27 cellular contexts compared by ENCODE assay signal in genomic region chr17:52064791-52065211, GRCh38.
DNase-seq lines count a peak whose midpoint lies in the region; ATAC-seq, FAIRE-seq and TF ChIP-seq lines count a peak whose summit lies in the region.
"Had no signal": no experiment of that assay in that cellular context is flagged by ENCODE, and none has a peak within 500 bp of the region (broad histone marks: within the 10 kb centered on the region; RNA-seq: fewer than 3 reads in every experiment).

No MANE protein-coding gene starts in this region.

- FAIRE-seq in RCC 7860 (lab: Jason Lieb, UNC) = no peak

- no peak overlapping the region for H3K4me3 ChIP-seq in prostate gland
- H3K4me3 ChIP-seq: heart left ventricle, lung, neural progenitor cell had no signal

- H3K4me1 ChIP-seq in foreskin keratinocyte (no peaks in the 10 kb centered on the region), prostate gland (replicated peaks) (no peaks in the 10 kb centered on the region)
- H3K4me1 ChIP-seq: heart left ventricle, neural progenitor cell had no signal

- H3K36me3 ChIP-seq in prostate gland = no peaks in the 10 kb centered on the region
- H3K36me3 ChIP-seq: brain microvascular endothelial cell, heart left ventricle, neural progenitor cell had no signal

- no peak for TF ChIP-seq POLR2A in prostate gland (IDR thresholded peaks at IDR 0.05)

- no peaks in the 10 kb centered on the region for H3K9me3 ChIP-seq in prostate gland
- H3K9me3 ChIP-seq: heart left ventricle had no signal

- DNase-seq in GM04504 (ENCODE audit: low read depth) = peak; percentile 61
- peak; percentile 8 for DNase-seq in RCC 7860 (ENCODE audit: low spot score)
- DNase-seq in foreskin keratinocyte = peak; percentile 44 to 80
- DNase-seq in NCI-H146 (lab: John Stamatoyannopoulos, UW) = no peak
- DNase-seq in sciatic nerve (ENCODE audit: low spot score) = no peak
- no peak for DNase-seq in SK-N-DZ (ENCODE audit: low spot score)
- DNase-seq in prostate gland (ENCODE audit: low spot score) = no peak
- DNase-seq: activated CD4-positive, alpha-beta T cell treated with anti-CD3 and anti-CD28 coated beads for 4 hours; activated naive CD4-positive, alpha-beta T cell; activated T-cell treated with anti-CD3 and anti-CD28 coated beads, Interleukin-2, amount 50 U/mL, for 4 hours; brain microvascular endothelial cell; CD4-positive, CD25-positive, alpha-beta regulatory T cell; heart left ventricle; MM.1S; NCI-H1417; NCI-H2081; NCI-H226; NCI-H748 treated with DMSO at 0.1 percent for 48 hours; right cardiac atrium; stimulated activated CD4-positive, alpha-beta T cell treated with anti-CD3 and anti-CD28 coated beads, Interleukin-4, amount 100 ng/mL, for 24 hours; substantia nigra had no signal

- intact Hi-C loops in sciatic nerve (cut with DNase I) = loop anchor here (5.0 kb wide), 1 partner anchor 1658 kb away; no protein-coding TSS in a partner anchor
- intact Hi-C loops in prostate gland (cut with DNase I) = no loop called here

- ATAC-seq in foreskin keratinocyte (peak; percentile 74), sciatic nerve (no peak)
- ATAC-seq: activated T-cell treated with anti-CD3 and anti-CD28 coated beads, Interleukin-2, amount 50 U/mL, for 4 hours; heart left ventricle; right cardiac atrium; stimulated activated effector memory CD8-positive, alpha-beta T cell treated with anti-CD3 and anti-CD28 coated beads, Interleukin-12 subunit alpha, Interleukin-12 subunit beta, amount 100 ng/mL, for 72 hours had no signal

- 68% methylated on average over 2 of the region's 2 CpGs for WGBS in prostate gland

- H3K27ac ChIP-seq in foreskin keratinocyte (no peak overlapping the region), prostate gland (no peak overlapping the region)
- H3K27ac ChIP-seq: brain microvascular endothelial cell, epithelial cell of prostate, heart left ventricle, neural progenitor cell, RWPE1, VCaP had no signal

- TF ChIP-seq CTCF in foreskin keratinocyte (conservative IDR thresholded peaks at IDR 0.05) (no peak), prostate gland (IDR thresholded peaks at IDR 0.05) (no peak)

- peaks cover 4% of the 10 kb centered on the region for H3K27me3 ChIP-seq in foreskin keratinocyte
- no peaks in the 10 kb centered on the region for H3K27me3 ChIP-seq in prostate gland (replicated peaks; ENCODE audit: insufficient read depth)
- H3K27me3 ChIP-seq: brain microvascular endothelial cell, heart left ventricle, neural progenitor cell had no signal

Comparison
In these comparisons a context has a peak if more than half of its experiments do, and no peak if none do; other contexts are left out.
1. DNase-seq: peak in GM04504 (single experiment), RCC 7860 (single experiment) and foreskin keratinocyte (2 of 2); none in NCI-H146 (single experiment), sciatic nerve (single experiment), SK-N-DZ (single experiment) and prostate gland (single experiment).